ENCODE assay signal across 8 cellular contexts in genomic region chr10:4770766-4771553, GRCh38. TPM values are rescaled to one million over a fixed set of nuclear protein-coding genes. Genes with fewer than 3 reads are reported as not detected.
DNase-seq lines count a peak whose midpoint lies in the region; ATAC-seq and TF ChIP-seq lines count a peak whose summit lies in the region.

No MANE protein-coding gene starts in this region.

- POLR2A ChIA-PET in A673 (lab: Charles Lee; ENCODE audit: low non-redundant PET), result no interaction called here
- POLR2A ChIA-PET in activated CD8-positive, alpha-beta T cell treated with anti-CD3 and anti-CD28 coated beads, Interleukin-2, amount 10 ng/mL, durations not matched to agents 7 days and 5 days (lab: Charles Lee), result no interaction called here

- peak; percentile 86 for DNase-seq in A673 (ENCODE audit: low spot score)
- peak; percentile 15 for DNase-seq in HuH-7.5 (ENCODE audit: low spot score)
- peak; percentile 78 for DNase-seq in adipocyte (ENCODE audit: low read depth)
- DNase-seq in iPS-NIHi11 (ENCODE audit: low spot score), result peak; percentile 51
- DNase-seq in tibial nerve (ENCODE audit: low spot score in 2 of 2), result no peak
- DNase-seq in activated CD8-positive, alpha-beta memory T cell treated with anti-CD3 and anti-CD28 coated beads, Interleukin-2, amount 50 U/mL, for 4 hours, result no peak
- DNase-seq in activated T-cell treated with anti-CD3 and anti-CD28 coated beads, Interleukin-2, amount 50 U/mL, for 24 hours, result no peak
- DNase-seq in activated CD8-positive, alpha-beta T cell treated with anti-CD3 and anti-CD28 coated beads, Interleukin-2, amount 10 ng/mL, durations not matched to agents 7 days and 5 days, result no peak

- TF ChIP-seq CTCF in A673 (conservative IDR thresholded peaks at IDR 0.05; ENCODE audit: low read depth, low read length) (peak; percentile 60), tibial nerve (IDR thresholded peaks at IDR 0.05) (peak; percentile 8 to 66 (median 34))

- H3K27ac Mint-ChIP-seq in activated T-cell treated with anti-CD3 and anti-CD28 coated beads, Interleukin-2, amount 50 U/mL, for 24 hours, result no peak overlapping the region
- no peak overlapping the region for H3K27ac Mint-ChIP-seq in activated CD8-positive, alpha-beta T cell treated with anti-CD3 and anti-CD28 coated beads, Interleukin-2, amount 10 ng/mL, durations not matched to agents 7 days and 5 days

- H3K27ac ChIP-seq in A673 (ENCODE audit: low read depth, low read length, poor library complexity, severe bottlenecking), result peak overlapping the region; percentile 67
- H3K27ac ChIP-seq in tibial nerve, result peak overlapping the region in 2 of 4 donors; percentile 67 to 76

- intact Hi-C loops in A673 (cut with micrococcal nuclease; ENCODE audit: unreplicated experiment), result loop anchor here (5.0 kb wide), 2 partner anchors 989 to 1534 kb away; no protein-coding TSS in a partner anchor

- TSS peak; percentile 39 for BruUV-seq in A673 (replicated peaks; lab: Mats Ljungman, UMichigan)

- TF ChIP-seq POLR2A in tibial nerve (IDR thresholded peaks at IDR 0.05), result no peak

- 2 to 7% methylated on average over 3 of the region's 3 CpGs for WGBS in tibial nerve, 2 donors

- H3K4me3 Mint-ChIP-seq in activated T-cell treated with anti-CD3 and anti-CD28 coated beads, Interleukin-2, amount 50 U/mL, for 24 hours, result no peak overlapping the region
- H3K4me3 Mint-ChIP-seq in activated CD8-positive, alpha-beta T cell treated with anti-CD3 and anti-CD28 coated beads, Interleukin-2, amount 10 ng/mL, durations not matched to agents 7 days and 5 days, result no peak overlapping the region

- TF ChIP-seq EP300 in tibial nerve (IDR thresholded peaks at IDR 0.05), result peak in 1 of 2 donors; percentile 81

- H3K4me1 ChIP-seq in A673 (ENCODE audit: insufficient read depth, low read length, poor library complexity, severe bottlenecking), result peaks cover 65% of the 10 kb centered on the region
- peaks cover 48% of the 10 kb centered on the region for H3K4me1 ChIP-seq in adipocyte (ENCODE audit: control insufficient read depth, insufficient read depth, low read length)
- peaks cover 0 to 31% (median 0%) of the 10 kb centered on the region in 4 donors for H3K4me1 ChIP-seq in tibial nerve

- CTCF ChIA-PET in A673 (lab: Charles Lee), result interaction anchor here (1.1 to 1.6 kb wide), 2 partner anchors 10 to 19 kb away, joined by 4 to 6 read pairs; no protein-coding TSS in a partner anchor
- CTCF ChIA-PET in activated CD8-positive, alpha-beta T cell treated with anti-CD3 and anti-CD28 coated beads, Interleukin-2, amount 10 ng/mL, durations not matched to agents 7 days and 5 days (lab: Charles Lee), result no interaction called here

- no peaks in the 10 kb centered on the region for H3K27me3 ChIP-seq in A673 (replicated peaks; ENCODE audit: insufficient read depth, low read depth, low read length, poor library complexity)
- no peaks in the 10 kb centered on the region for H3K27me3 ChIP-seq in adipocyte (replicated peaks; ENCODE audit: control insufficient read depth, insufficient read depth, low read length)
- H3K27me3 ChIP-seq in tibial nerve, result no peaks in the 10 kb centered on the region

- H3K36me3 ChIP-seq in A673 (ENCODE audit: insufficient read depth, low read length, poor library complexity, severe bottlenecking) (no peaks in the 10 kb centered on the region), adipocyte (ENCODE audit: control insufficient read depth, insufficient read depth, low read length, severe bottlenecking) (no peaks in the 10 kb centered on the region), tibial nerve (no peaks in the 10 kb centered on the region)

- H3K4me3 ChIP-seq in A673 (ENCODE audit: low read depth, low read length, poor library complexity, severe bottlenecking) (no peak overlapping the region), adipocyte (ENCODE audit: low read length) (peak overlapping the region; percentile 31), tibial nerve (no peak overlapping the region)

- H3K36me3 Mint-ChIP-seq in activated T-cell treated with anti-CD3 and anti-CD28 coated beads, Interleukin-2, amount 50 U/mL, for 24 hours (ENCODE audit: low read depth), result no peaks in the 10 kb centered on the region
- H3K36me3 Mint-ChIP-seq in activated CD8-positive, alpha-beta T cell treated with anti-CD3 and anti-CD28 coated beads, Interleukin-2, amount 10 ng/mL, durations not matched to agents 7 days and 5 days (ENCODE audit: low read depth), result no peaks in the 10 kb centered on the region

- peak overlapping the region; percentile 86 for H3K9ac ChIP-seq in adipocyte (ENCODE audit: low read length)

- no peaks in the 10 kb centered on the region for H3K9me3 Mint-ChIP-seq in activated T-cell treated with anti-CD3 and anti-CD28 coated beads, Interleukin-2, amount 50 U/mL, for 24 hours
- no peaks in the 10 kb centered on the region for H3K9me3 Mint-ChIP-seq in activated CD8-positive, alpha-beta T cell treated with anti-CD3 and anti-CD28 coated beads, Interleukin-2, amount 10 ng/mL, durations not matched to agents 7 days and 5 days (ENCODE audit: insufficient read depth)

- peaks cover 59% of the 10 kb centered on the region for H3K27me3 Mint-ChIP-seq in activated T-cell treated with anti-CD3 and anti-CD28 coated beads, Interleukin-2, amount 50 U/mL, for 24 hours
- H3K27me3 Mint-ChIP-seq in activated CD8-positive, alpha-beta T cell treated with anti-CD3 and anti-CD28 coated beads, Interleukin-2, amount 10 ng/mL, durations not matched to agents 7 days and 5 days (ENCODE audit: low read depth), result peaks cover 21% of the 10 kb centered on the region

- peaks cover 8% of the 10 kb centered on the region for H3K4me1 Mint-ChIP-seq in activated T-cell treated with anti-CD3 and anti-CD28 coated beads, Interleukin-2, amount 50 U/mL, for 24 hours (ENCODE audit: low read depth)
- no peaks in the 10 kb centered on the region for H3K4me1 Mint-ChIP-seq in activated CD8-positive, alpha-beta T cell treated with anti-CD3 and anti-CD28 coated beads, Interleukin-2, amount 10 ng/mL, durations not matched to agents 7 days and 5 days (ENCODE audit: low read depth)

- H3K9me3 ChIP-seq in A673 (ENCODE audit: low read depth, low read length, poor library complexity, severe bottlenecking) (no peaks in the 10 kb centered on the region), adipocyte (ENCODE audit: control insufficient read depth, low read length) (no peaks in the 10 kb centered on the region), tibial nerve (no peaks in the 10 kb centered on the region)

- no peak for ATAC-seq in activated CD8-positive, alpha-beta T cell treated with anti-CD3 and anti-CD28 coated beads, Interleukin-2, amount 10 ng/mL, durations not matched to agents 7 days and 5 days

RNA-seq across cellular contexts. Expression of gene AKR1E2, which starts 55.0 kb away (rescaled TPM):
- total RNA-seq in A673 (2021) (10.8 and 11.3 TPM in 2 replicates), tibial nerve (10 to 100 TPM; 12.7 to 24.3 (median 21.3) TPM)
- total RNA-seq in activated CD8-positive, alpha-beta T cell treated with anti-CD3 and anti-CD28 coated beads, Interleukin-2, amount 10 ng/mL, durations not matched to agents 7 days and 5 days, result 1 to 10 TPM; 6.5 to 8.9 TPM

Comparison
In these comparisons a context has a peak if more than half of its experiments do, and no peak if none do; other contexts are left out.
1. DNase-seq: peak in A673 (single experiment), HuH-7.5 (single experiment), adipocyte (single experiment) and iPS-NIHi11 (single experiment); none in tibial nerve (0 of 2), activated CD8-positive, alpha-beta memory T cell treated with anti-CD3 and anti-CD28 coated beads, Interleukin-2, amount 50 U/mL, for 4 hours (single experiment), activated T-cell treated with anti-CD3 and anti-CD28 coated beads, Interleukin-2, amount 50 U/mL, for 24 hours (single experiment) and activated CD8-positive, alpha-beta T cell treated with anti-CD3 and anti-CD28 coated beads, Interleukin-2, amount 10 ng/mL, durations not matched to agents 7 days and 5 days (single experiment).